Comparison of ENCODE assay signal across 10 cellular contexts in genomic region chr7:72945597-72945996, GRCh38. TPM values are rescaled to one million over a fixed set of nuclear protein-coding genes. Genes with fewer than 3 reads are reported as not detected.
DNase-seq lines count a peak whose midpoint lies in the region; ATAC-seq and TF ChIP-seq lines count a peak whose summit lies in the region.
"Not testable (repeated sequence)": the region's sequence is repeated elsewhere in the genome, so short reads cannot be mapped to it uniquely, and the experiment has no call there.
"Had no signal": no experiment of that assay in that cellular context is flagged by ENCODE, and none has a peak within 500 bp of the region (broad histone marks: within the 10 kb centered on the region; RNA-seq: fewer than 3 reads in every experiment).

No MANE protein-coding gene starts in this region.

- H3K9me3 Mint-ChIP-seq in GM23338; MCF 10A (ENCODE audit: unreplicated experiment); stimulated activated effector memory CD8-positive, alpha-beta T cell treated with anti-CD3 and anti-CD28 coated beads, Interleukin-12 subunit alpha, Interleukin-12 subunit beta, amount 100 ng/mL, for 72 hours: not testable (repeated sequence)

- DNase-seq in GM23338 (ENCODE audit: low spot score); MCF 10A (ENCODE audit: unreplicated experiment); stimulated activated effector memory CD8-positive, alpha-beta T cell treated with anti-CD3 and anti-CD28 coated beads, Interleukin-12 subunit alpha, Interleukin-12 subunit beta, amount 100 ng/mL, for 72 hours (ENCODE audit: low spot score in 2 of 2): not testable (repeated sequence)
- DNase-seq in SK-N-SH (peak; percentile 33), islet precursor cell (peak; percentile 45)

- H3K9me3 ChIP-seq in HEK293 (ENCODE audit: control insufficient read depth, insufficient read depth, low read depth, low read length); SK-N-SH: not testable (repeated sequence)

- intact Hi-C loops in MCF 10A (cut with micrococcal nuclease): not testable (repeated sequence)

- not testable (repeated sequence) for H3K4me3 ChIP-seq in GM23338; HEK293 (ENCODE audit: low read depth, low read length); SK-N-SH (ENCODE audit: low read depth in 2 of 2, low read length in 1 of 2)

- not testable (repeated sequence) for H3K4me1 ChIP-seq in GM23338 (ENCODE audit: insufficient read depth); HEK293 (ENCODE audit: control insufficient read depth, insufficient read depth, low read length); SK-N-SH (ENCODE audit: control insufficient read depth in 1 of 2, insufficient read depth in 2 of 2, low read depth in 1 of 2, low read length in 1 of 2)

- H3K4me1 Mint-ChIP-seq in GM23338; MCF 10A (ENCODE audit: insufficient read depth, unreplicated experiment); stimulated activated effector memory CD8-positive, alpha-beta T cell treated with anti-CD3 and anti-CD28 coated beads, Interleukin-12 subunit alpha, Interleukin-12 subunit beta, amount 100 ng/mL, for 72 hours: not testable (repeated sequence)

- not testable (repeated sequence) for H3F3A ChIP-seq in GM23338 (replicated peaks; ENCODE audit: low read depth); SK-N-SH (replicated peaks; ENCODE audit: insufficient read depth)

- TF ChIP-seq RAD21 in SK-N-SH (IDR thresholded peaks at IDR 0.05; ENCODE audit: low read length): not testable (repeated sequence)

- H3K36me3 Mint-ChIP-seq in GM23338 (ENCODE audit: low read depth) (peaks cover 30% of the 10 kb centered on the region; the same call in 2 of the 3 replicates), MCF 10A (ENCODE audit: insufficient read depth, unreplicated experiment) (peaks cover 22% of the 10 kb centered on the region)
- peaks cover 69% of the 10 kb centered on the region for H3K36me3 Mint-ChIP-seq in stimulated activated effector memory CD8-positive, alpha-beta T cell treated with anti-CD3 and anti-CD28 coated beads, Interleukin-12 subunit alpha, Interleukin-12 subunit beta, amount 100 ng/mL, for 72 hours

- not testable (repeated sequence) for BruUV-seq in MCF 10A (replicated peaks; lab: Mats Ljungman, UMichigan)

- not testable (repeated sequence) for H3K9ac ChIP-seq in SK-N-SH

- not testable (repeated sequence) for TF ChIP-seq EP300 in SK-N-SH (IDR thresholded peaks at IDR 0.05; ENCODE audit: borderline replicate concordance in 1 of 2, low read depth in 1 of 2, low read length in 1 of 2)

- H2AFZ ChIP-seq in GM23338; SK-N-SH (ENCODE audit: low read depth): not testable (repeated sequence)

- H3K27me3 ChIP-seq in GM23338 (ENCODE audit: insufficient read depth); SK-N-SH (ENCODE audit: insufficient read depth): not testable (repeated sequence)

- POLR2A ChIA-PET in HEK293 (lab: Yijun Ruan, JAX); SK-N-SH (lab: Yijun Ruan, JAX); MCF 10A (lab: Yijun Ruan, JAX): not testable (repeated sequence)

- not testable (repeated sequence) for H3K9me2 ChIP-seq in GM23338 (ENCODE audit: insufficient read depth); SK-N-SH

- not testable (repeated sequence) for H3K36me3 ChIP-seq in GM23338 (ENCODE audit: insufficient read depth)
- H3K36me3 ChIP-seq in HEK293 (ENCODE audit: control insufficient read depth in 2 of 2, insufficient read depth in 1 of 2, low read length in 2 of 2) (peaks cover 0 to 12% of the 10 kb centered on the region in 2 experiments; a peak in 1 of 3 replicates), SK-N-SH (replicated peaks in 1 of 2; ENCODE audit: control insufficient read depth in 1 of 2, insufficient read depth in 2 of 2, low read length in 1 of 2) (peaks cover 0 to 13% of the 10 kb centered on the region in 2 experiments)

- H3K27ac ChIP-seq in 22Rv1 (0 out of 2 replicates have a peak overlapping the region, but pooled peaks have one; percentile 7), GM23338 (ENCODE audit: low read depth) (0 out of 2 replicates have a peak overlapping the region, but pooled peaks have one; percentile 26)
- not testable (repeated sequence) for H3K27ac ChIP-seq in HEK293 (ENCODE audit: extremely low read depth, low read depth, low read length); SK-N-SH (ENCODE audit: low read depth in 2 of 2, low read length in 1 of 2)

- H3K27ac Mint-ChIP-seq in GM23338: not testable (repeated sequence)
- peak overlapping the region; percentile 54 for H3K27ac Mint-ChIP-seq in MCF 10A (ENCODE audit: low read depth, unreplicated experiment)
- peak overlapping the region; percentile 37 for H3K27ac Mint-ChIP-seq in stimulated activated effector memory CD8-positive, alpha-beta T cell treated with anti-CD3 and anti-CD28 coated beads, Interleukin-12 subunit alpha, Interleukin-12 subunit beta, amount 100 ng/mL, for 72 hours

- 98% methylated on average over 5 of the region's 9 CpGs for WGBS in SK-N-SH (ENCODE audit: low lambda C conversion rate)

- not testable (repeated sequence) for H3K4me2 ChIP-seq in GM23338, SK-N-SH

- TF ChIP-seq CTCF in 22Rv1 (IDR thresholded peaks at IDR 0.05); GM23338 (conservative IDR thresholded peaks at IDR 0.05; ENCODE audit: low read depth in 2 of 2); HEK293 (tag by site-specific recombination; IDR thresholded peaks at IDR 0.05); SK-N-SH (IDR thresholded peaks at IDR 0.05); MCF 10A (IDR thresholded peaks at IDR 0.05; ENCODE audit: unreplicated experiment): not testable (repeated sequence)

- H4K20me1 ChIP-seq in GM23338 (replicated peaks; ENCODE audit: insufficient read depth); SK-N-SH (ENCODE audit: insufficient read depth): not testable (repeated sequence)

- ATAC-seq in GM23338; stimulated activated effector memory CD8-positive, alpha-beta T cell treated with anti-CD3 and anti-CD28 coated beads, Interleukin-12 subunit alpha, Interleukin-12 subunit beta, amount 100 ng/mL, for 72 hours: not testable (repeated sequence)

- not testable (repeated sequence) for H3K79me2 ChIP-seq in GM23338 (replicated peaks; ENCODE audit: insufficient read depth); SK-N-SH (ENCODE audit: insufficient read depth)

- CTCF ChIA-PET in HEK293 (lab: Yijun Ruan, JAX); SK-N-SH (lab: Yijun Ruan, JAX); MCF 10A (lab: Yijun Ruan, JAX): not testable (repeated sequence)

- H3K27me3 Mint-ChIP-seq in GM23338 (ENCODE audit: insufficient read depth, low read depth, poor library complexity); MCF 10A (ENCODE audit: insufficient read depth, unreplicated experiment): not testable (repeated sequence)

- not testable (repeated sequence) for H3K4me3 Mint-ChIP-seq in GM23338; MCF 10A (ENCODE audit: unreplicated experiment); stimulated activated effector memory CD8-positive, alpha-beta T cell treated with anti-CD3 and anti-CD28 coated beads, Interleukin-12 subunit alpha, Interleukin-12 subunit beta, amount 100 ng/mL, for 72 hours

TF ChIP-seq in HEK293, 187 proteins besides CTCF, POLR2A, EP300 and RAD21 (continues in another document):
- TF ChIP-seq ZNF600 (tag by site-specific recombination; IDR thresholded peaks at IDR 0.05): peak; percentile 18; the same call in 1 of the 2 replicates

RNA-seq across cellular contexts. Expression of gene POM121, which starts 20.7 kb away (rescaled TPM):
- total RNA-seq in GM23338 (2014; rRNA removed; shearing (Covaris generic)): 37.1 and 39.8 TPM in 2 replicates
- polyA plus RNA-seq in GM23338 (2016; fragmentation: Nextera tagmentation; extraction: Ambion mirVana): 24.1 and 24.5 TPM in 2 replicates
- 8.3 and 14.0 TPM in 2 replicates for polyA plus RNA-seq in SK-N-SH (2012; rRNA removed)
- polyA plus RNA-seq in SK-N-SH (2012; cell fraction: cytosol; rRNA removed): 13.7 and 16.4 TPM in 2 replicates
- polyA plus RNA-seq in SK-N-SH (2012; cell fraction: nucleus; rRNA removed): 36.6 and 39.8 TPM in 2 replicates
- total RNA-seq in MCF 10A (2022): 37.7 and 42.2 TPM in 2 replicates

RNA-seq across cellular contexts. Expression of gene TRIM74, which starts 23.7 kb away (rescaled TPM):
- not detected in 2 replicates for total RNA-seq in GM23338 (2014; rRNA removed; shearing (Covaris generic))
- not detected in 2 replicates for polyA plus RNA-seq in GM23338 (2016; fragmentation: Nextera tagmentation; extraction: Ambion mirVana)
- 0.21 and 0.26 TPM in 2 replicates for polyA plus RNA-seq in SK-N-SH (2012; rRNA removed)
- 0.03 and 0.08 TPM in 2 replicates for polyA plus RNA-seq in SK-N-SH (2012; cell fraction: cytosol; rRNA removed)
- polyA plus RNA-seq in SK-N-SH (2012; cell fraction: nucleus; rRNA removed): 4.2 and 6.3 TPM in 2 replicates
- total RNA-seq in MCF 10A (2022): 0.26 and 1.0 TPM in 2 replicates
- total RNA-seq: H4 had no signal
- polyA plus RNA-seq: CD4-positive, CD25-positive, alpha-beta regulatory T cell; CD8-positive, alpha-beta memory T cell had no signal
